In genomic region chrX:40085714-40086113, GRCh38 we compare ENCODE assay signal across 14 cellular contexts. TPM values are rescaled to one million over a fixed set of nuclear protein-coding genes. Genes with fewer than 3 reads are reported as not detected.
DNase-seq lines count a peak whose midpoint lies in the region; ATAC-seq and TF ChIP-seq lines count a peak whose summit lies in the region.
"Had no signal": no experiment of that assay in that cellular context is flagged by ENCODE, and none has a peak within 500 bp of the region (broad histone marks: within the 10 kb centered on the region; RNA-seq: fewer than 3 reads in every experiment).

No MANE protein-coding gene starts in this region.

- H3K4me1 ChIP-seq in body of pancreas (peaks cover 92% of the 10 kb centered on the region), transverse colon (peaks cover 18 to 90% (median 51%) of the 10 kb centered on the region in 4 donors), esophagus muscularis mucosa (peaks cover 42 to 99% (median 96%) of the 10 kb centered on the region in 4 donors)

- TF ChIP-seq EP300 in transverse colon (IDR thresholded peaks at IDR 0.05; ENCODE audit: low read depth) (no peak), esophagus muscularis mucosa (IDR thresholded peaks at IDR 0.05) (no peak)

- intact Hi-C loops in left ventricle myocardium superior (cut with micrococcal nuclease) (loop anchor here (5.0 kb wide), 1 partner anchor 82 kb away; no protein-coding TSS in a partner anchor), Right ventricle myocardium superior (cut with DNase I) (loop anchor here (10.0 kb wide), 1 partner anchor 71 kb away; no protein-coding TSS in a partner anchor), body of pancreas (cut with DNase I) (no loop called here), transverse colon (cut with DNase I; ENCODE audit: low total_unique reads) (no loop called here), esophagus muscularis mucosa (cut with DNase I) (loop anchor here (5.0 kb wide), 2 partner anchors 73 to 178 kb away; no protein-coding TSS in a partner anchor)

- peak; percentile 24 for ATAC-seq in left ventricle myocardium superior
- no peak for ATAC-seq in Right ventricle myocardium superior (ENCODE audit: poor library complexity)
- peak; percentile 41 for ATAC-seq in body of pancreas
- no peak for ATAC-seq in HG03460 (IDR thresholded peaks at IDR 0.05; ENCODE audit: unreplicated experiment)
- ATAC-seq in HG03097 (IDR thresholded peaks at IDR 0.05; ENCODE audit: low FRiP score, unreplicated experiment): no peak
- ATAC-seq: natural killer cell treated with Interleukin-12 subunit alpha and Interleukin-12 subunit beta and Interleukin-15 and Interleukin-18, amount 100 ng/mL, for 72 hours had no signal

- in situ Hi-C loops in transverse colon (cut with MboI; ENCODE audit: low pct_ligation_motif_present in 1 of 4, low pct_unique_long_range_greater_than_20kb in 1 of 4, low sequenced_read_pairs in 3 of 4): loop anchor here in 1 of 4 donors (10.0 kb wide), 1 partner anchor 51 kb away; no protein-coding TSS in a partner anchor

- no peaks in the 10 kb centered on the region for H3K9me3 ChIP-seq in body of pancreas
- H3K9me3 ChIP-seq in transverse colon: no peaks in the 10 kb centered on the region
- no peaks in the 10 kb centered on the region for H3K9me3 ChIP-seq in esophagus muscularis mucosa

- TF ChIP-seq POLR2A in body of pancreas (IDR thresholded peaks at IDR 0.05) (peak in 2 of 3 donors; percentile 10 to 26), transverse colon (IDR thresholded peaks at IDR 0.05) (no peak), esophagus muscularis mucosa (IDR thresholded peaks at IDR 0.05; ENCODE audit: low read depth) (no peak)

- TF ChIP-seq CTCF in body of pancreas (IDR thresholded peaks at IDR 0.05): no peak
- no peak for TF ChIP-seq CTCF in transverse colon (IDR thresholded peaks at IDR 0.05)
- no peak for TF ChIP-seq CTCF in esophagus muscularis mucosa (IDR thresholded peaks at IDR 0.05)

- no peaks in the 10 kb centered on the region for H3K36me3 ChIP-seq in body of pancreas (replicated peaks in 1 of 2; ENCODE audit: insufficient read depth in 1 of 2, low read depth in 2 of 2)
- no peaks in the 10 kb centered on the region for H3K36me3 ChIP-seq in transverse colon
- no peaks in the 10 kb centered on the region for H3K36me3 ChIP-seq in esophagus muscularis mucosa

- no peak for DNase-seq in left ventricle myocardium superior
- no peak for DNase-seq in Right ventricle myocardium superior
- DNase-seq in body of pancreas: peak; percentile 49 to 75 (median 67)
- DNase-seq in myocyte (ENCODE audit: low read depth): peak; percentile 25
- DNase-seq in transverse colon: no peak
- DNase-seq in esophagus muscularis mucosa (ENCODE audit: extremely low spot score): no peak
- DNase-seq: activated T-cell treated with anti-CD3 and anti-CD28 coated beads, Interleukin-2, amount 50 U/mL, for 48 hours; NCI-H510A treated with DMSO at 0.1 percent for 48 hours; SHP77 treated with DMSO at 0.1 percent for 48 hours; stimulated activated CD4-positive, alpha-beta T cell treated with anti-CD3 and anti-CD28 coated beads, Interleukin-12 subunit alpha, Interleukin-12 subunit beta, amount 100 ng/mL, for 4 hours had no signal

- H3K27me3 ChIP-seq in body of pancreas: no peaks in the 10 kb centered on the region
- no peaks in the 10 kb centered on the region for H3K27me3 ChIP-seq in transverse colon
- H3K27me3 ChIP-seq in esophagus muscularis mucosa: peaks cover 0 to 18% (median 0%) of the 10 kb centered on the region in 4 donors

- H3K4me3 ChIP-seq in body of pancreas (no peak overlapping the region), transverse colon (no peak overlapping the region), esophagus muscularis mucosa (no peak overlapping the region)

- WGBS in body of pancreas, 2 donors: 26 to 32% methylated on average over 5 to 6 of the region's 6 CpGs
- 37% methylated on average over 6 of the region's 6 CpGs; no CpG with 5 or more reads in 1 of the 2 donors for whole genome bisulfite sequencing in transverse colon (ENCODE audit: low coverage in 1 of 2), 2 donors
- WGBS in esophagus muscularis mucosa: 44% methylated on average over 5 of the region's 6 CpGs

- H3K27ac ChIP-seq in body of pancreas (peak overlapping the region; percentile 68 to 83 (median 78)), transverse colon (peak overlapping the region; percentile 59 to 83 (median 72)), esophagus muscularis mucosa (replicated peaks in 1 of 4) (peak overlapping the region in 2 of 4 donors; percentile 77 to 80)
- H3K27ac ChIP-seq: HL-60 had no signal

RNA-seq across cellular contexts. Expression of gene BCOR, which starts 12.0 kb away (rescaled TPM):
- 16.4 TPM for total RNA-seq in left ventricle myocardium superior
- total RNA-seq in Right ventricle myocardium superior: 14.0 TPM
- total RNA-seq in body of pancreas: 10 to 100 TPM; 13.2 to 23.6 TPM
- total RNA-seq in myocyte: 13.9 and 14.6 TPM in 2 replicates
- 17.2 TPM for polyA plus RNA-seq in myocyte (2012)
- total RNA-seq in transverse colon: 10 to 100 TPM; 17.9 to 27.8 (median 20.4) TPM
- total RNA-seq in esophagus muscularis mucosa: 10 to 100 TPM; 19.9 to 32.5 (median 26.0) TPM

Comparison
In these comparisons a context has a peak if more than half of its experiments do, and no peak if none do; other contexts are left out.
1. ATAC-seq: peak in left ventricle myocardium superior (single experiment) and body of pancreas (single experiment); none in Right ventricle myocardium superior (single experiment), HG03460 (single experiment) and HG03097 (single experiment).
2. DNase-seq: peak in body of pancreas (4 of 4) and myocyte (single experiment); none in left ventricle myocardium superior (single experiment), Right ventricle myocardium superior (single experiment), transverse colon (single experiment) and esophagus muscularis mucosa (single experiment).
3. POLR2A ChIP-seq: peak in body of pancreas (2 of 3); none in transverse colon (single experiment) and esophagus muscularis mucosa (single experiment).
4. intact Hi-C loops: an anchor here in left ventricle myocardium superior (5.0 kb wide), Right ventricle myocardium superior (10.0 kb wide) and esophagus muscularis mucosa (5.0 kb wide); none called in body of pancreas and transverse colon.